In genomic region chr16:84850714-84851113, GRCh38 we compare ENCODE assay signal across 1 cellular context.
TF ChIP-seq lines count a peak whose summit lies in the region.

No MANE protein-coding gene starts in this region.

TF ChIP-seq in IMR-90, 13 proteins besides CTCF, POLR2A, EP300 and RAD21 (continued from another document):
- TF ChIP-seq RFX5 (IDR thresholded peaks at IDR 0.05; ENCODE audit: low read depth, low read length) (no peak), FOS (IDR thresholded peaks at IDR 0.05; ENCODE audit: low read depth, low read length) (no peak), BHLHE40 (IDR thresholded peaks at IDR 0.05; ENCODE audit: low read depth, low read length) (no peak), RCOR1 (IDR thresholded peaks at IDR 0.05; ENCODE audit: insufficient replicate concordance, low read length) (no peak), MAZ (IDR thresholded peaks at IDR 0.05; ENCODE audit: borderline replicate concordance, low read depth, low read length) (no peak), NFE2L2 (IDR thresholded peaks at IDR 0.05; ENCODE audit: low read depth, low read length) (no peak), USF2 (IDR thresholded peaks at IDR 0.05; ENCODE audit: low read depth, low read length) (no peak), MAFK (IDR thresholded peaks at IDR 0.05; ENCODE audit: low read depth, low read length) (no peak)
TF ChIP-seq in IMR-90: peak in this region for 0.
